ENCODE assay signal across 7 cellular contexts in the genomic region with DNA sequence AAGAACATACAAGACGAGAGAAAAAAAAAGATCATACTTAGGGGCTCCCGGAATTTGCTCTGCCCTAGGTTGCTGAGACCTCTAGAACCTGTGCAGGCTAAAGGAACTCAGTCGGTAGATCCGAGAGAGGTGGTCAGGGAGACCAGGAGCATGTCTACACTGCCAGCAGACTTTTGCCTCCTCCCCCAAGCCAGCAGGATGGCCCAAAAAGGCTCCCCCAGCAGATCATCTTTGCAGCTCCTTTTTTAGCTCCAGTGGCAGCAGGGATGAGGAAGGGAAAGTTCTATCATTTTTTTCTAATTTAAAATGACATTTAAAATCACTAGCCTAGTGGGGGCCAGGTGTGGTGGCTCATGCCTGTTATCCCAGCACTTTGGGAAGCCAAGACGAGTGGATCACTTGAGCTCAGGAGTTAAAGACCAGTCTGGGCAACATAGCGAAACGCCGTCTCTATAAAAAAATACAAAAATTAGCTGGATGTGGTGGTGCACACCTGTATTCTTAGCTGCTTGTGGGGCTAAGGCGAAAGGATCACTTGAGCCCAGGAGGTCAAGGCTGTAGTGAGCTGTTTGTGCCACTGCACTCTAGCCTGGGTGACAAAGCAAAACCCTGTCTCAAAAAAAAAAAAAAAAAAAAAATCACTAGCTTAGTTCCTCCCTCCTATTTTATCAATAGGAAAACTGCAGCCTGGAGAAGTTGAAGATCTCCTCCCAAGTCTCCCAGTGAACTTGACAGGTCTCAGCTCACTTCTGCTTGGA.
DNase-seq lines count a peak whose midpoint lies in the region; ATAC-seq and TF ChIP-seq lines count a peak whose summit lies in the region.

No MANE protein-coding gene starts in this region.

- no peaks in the 10 kb centered on the region for H3K27me3 Mint-ChIP-seq in WTC11 (ENCODE audit: low read depth)

- POLR2A ChIA-PET in WTC11 (lab: Charles Lee), result interaction anchor here (0.5 to 1.4 kb wide), 5 partner anchors 11 to 703 kb away, joined by 3 to 6 read pairs (median 4); no protein-coding TSS in a partner anchor

- H3K36me3 ChIP-seq in HUES48 (ENCODE audit: control insufficient read depth, insufficient read depth, low read length), result no peaks in the 10 kb centered on the region
- H3K36me3 ChIP-seq in left ventricle myocardium inferior, result no peaks in the 10 kb centered on the region

- DNase-seq in WTC11 (ENCODE audit: low spot score) (no peak), left ventricle myocardium inferior (no peak), amygdala (lab: John Stamatoyannopoulos, UW) (no peak), GM03348 (ENCODE audit: low spot score) (no peak)
- no peak for DNase-seq in stimulated activated effector memory CD8-positive, alpha-beta T cell treated with anti-CD3 and anti-CD28 coated beads, Interleukin-12 subunit alpha, Interleukin-12 subunit beta, amount 100 ng/mL, for 72 hours (ENCODE audit: low spot score in 2 of 2)

- H3K36me3 Mint-ChIP-seq in WTC11, result no peaks in the 10 kb centered on the region
- H3K36me3 Mint-ChIP-seq in stimulated activated effector memory CD8-positive, alpha-beta T cell treated with anti-CD3 and anti-CD28 coated beads, Interleukin-12 subunit alpha, Interleukin-12 subunit beta, amount 100 ng/mL, for 72 hours, result peaks cover 11% of the 10 kb centered on the region

- H3K4me1 ChIP-seq in HUES48 (ENCODE audit: control insufficient read depth, insufficient read depth, low read length) (peaks cover 20% of the 10 kb centered on the region), left ventricle myocardium inferior (peaks cover 85% of the 10 kb centered on the region)

- no peak overlapping the region for H3K9ac ChIP-seq in HUES48 (ENCODE audit: low read depth, low read length)

- intact Hi-C loops in left ventricle myocardium inferior (cut with micrococcal nuclease), result no loop called here

- H3K9me3 Mint-ChIP-seq in WTC11, result no peaks in the 10 kb centered on the region
- H3K9me3 Mint-ChIP-seq in stimulated activated effector memory CD8-positive, alpha-beta T cell treated with anti-CD3 and anti-CD28 coated beads, Interleukin-12 subunit alpha, Interleukin-12 subunit beta, amount 100 ng/mL, for 72 hours, result no peaks in the 10 kb centered on the region

- no peak overlapping the region for H3K4me3 Mint-ChIP-seq in WTC11
- peak overlapping the region; percentile 30 for H3K4me3 Mint-ChIP-seq in stimulated activated effector memory CD8-positive, alpha-beta T cell treated with anti-CD3 and anti-CD28 coated beads, Interleukin-12 subunit alpha, Interleukin-12 subunit beta, amount 100 ng/mL, for 72 hours

- H3K27ac Mint-ChIP-seq in WTC11, result peak overlapping the region; percentile 90
- peak overlapping the region; percentile 81 for H3K27ac Mint-ChIP-seq in stimulated activated effector memory CD8-positive, alpha-beta T cell treated with anti-CD3 and anti-CD28 coated beads, Interleukin-12 subunit alpha, Interleukin-12 subunit beta, amount 100 ng/mL, for 72 hours

- peaks cover 40% of the 10 kb centered on the region for H3K4me1 Mint-ChIP-seq in WTC11
- peaks cover 41% of the 10 kb centered on the region for H3K4me1 Mint-ChIP-seq in stimulated activated effector memory CD8-positive, alpha-beta T cell treated with anti-CD3 and anti-CD28 coated beads, Interleukin-12 subunit alpha, Interleukin-12 subunit beta, amount 100 ng/mL, for 72 hours

- H3K27ac ChIP-seq in HUES48 (ENCODE audit: low read depth, low read length) (peak overlapping the region; percentile 65), left ventricle myocardium inferior (replicated peaks) (peak overlapping the region; percentile 75)

- H3K27me3 ChIP-seq in HUES48 (ENCODE audit: control insufficient read depth, insufficient read depth, low read length), result no peaks in the 10 kb centered on the region
- no peaks in the 10 kb centered on the region for H3K27me3 ChIP-seq in left ventricle myocardium inferior (ENCODE audit: low read depth)

- CTCF ChIA-PET in WTC11 (lab: Charles Lee), result interaction anchor here (0.6 to 3.7 kb wide), 10 partner anchors 8 to 1215 kb away, joined by 3 to 18 read pairs (median 4); no protein-coding TSS in a partner anchor

- H3K9me3 ChIP-seq in HUES48 (ENCODE audit: control insufficient read depth, insufficient read depth, low read length) (no peaks in the 10 kb centered on the region), left ventricle myocardium inferior (replicated peaks) (no peaks in the 10 kb centered on the region)

- ATAC-seq in WTC11, result no peak
- no peak for ATAC-seq in stimulated activated effector memory CD8-positive, alpha-beta T cell treated with anti-CD3 and anti-CD28 coated beads, Interleukin-12 subunit alpha, Interleukin-12 subunit beta, amount 100 ng/mL, for 72 hours
- no peak for ATAC-seq in GM18907 (IDR thresholded peaks at IDR 0.05; ENCODE audit: unreplicated experiment)

- TF ChIP-seq CTCF in WTC11 (IDR thresholded peaks at IDR 0.05), result no peak
- no peak for TF ChIP-seq CTCF in left ventricle myocardium inferior (IDR thresholded peaks at IDR 0.05; ENCODE audit: borderline replicate concordance)

- H3K4me3 ChIP-seq in HUES48 (ENCODE audit: low read depth, low read length), result no peak overlapping the region
- H3K4me3 ChIP-seq in left ventricle myocardium inferior, result peak overlapping the region; percentile 41

TF ChIP-seq in WTC11, 78 proteins besides CTCF, POLR2A, EP300 and RAD21:
- TF ChIP-seq HMGA2 (CRISPR knock-in tag; IDR thresholded peaks at IDR 0.05) (no peak), GABPB1 (CRISPR knock-in tag; IDR thresholded peaks at IDR 0.05) (no peak), TEAD1 (CRISPR knock-in tag; IDR thresholded peaks at IDR 0.05) (no peak), NR2C2 (CRISPR knock-in tag; IDR thresholded peaks at IDR 0.05) (no peak), ZNF263 (CRISPR knock-in tag; IDR thresholded peaks at IDR 0.05; ENCODE audit: low read depth) (no peak), NR3C1 (CRISPR knock-in tag; conservative IDR thresholded peaks at IDR 0.05; ENCODE audit: low read depth) (no peak), SP1 (CRISPR knock-in tag; conservative IDR thresholded peaks at IDR 0.05) (no peak), RELA (CRISPR knock-in tag; IDR thresholded peaks at IDR 0.05; ENCODE audit: borderline replicate concordance) (no peak), MYBL2 (CRISPR knock-in tag; IDR thresholded peaks at IDR 0.05) (no peak), SOX15 (CRISPR knock-in tag; IDR thresholded peaks at IDR 0.05) (no peak)
- TF ChIP-seq, protein P1, sequence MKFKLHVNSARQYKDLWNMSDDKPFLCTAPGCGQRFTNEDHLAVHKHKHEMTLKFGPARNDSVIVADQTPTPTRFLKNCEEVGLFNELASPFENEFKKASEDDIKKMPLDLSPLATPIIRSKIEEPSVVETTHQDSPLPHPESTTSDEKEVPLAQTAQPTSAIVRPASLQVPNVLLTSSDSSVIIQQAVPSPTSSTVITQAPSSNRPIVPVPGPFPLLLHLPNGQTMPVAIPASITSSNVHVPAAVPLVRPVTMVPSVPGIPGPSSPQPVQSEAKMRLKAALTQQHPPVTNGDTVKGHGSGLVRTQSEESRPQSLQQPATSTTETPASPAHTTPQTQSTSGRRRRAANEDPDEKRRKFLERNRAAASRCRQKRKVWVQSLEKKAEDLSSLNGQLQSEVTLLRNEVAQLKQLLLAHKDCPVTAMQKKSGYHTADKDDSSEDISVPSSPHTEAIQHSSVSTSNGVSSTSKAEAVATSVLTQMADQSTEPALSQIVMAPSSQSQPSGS (CRISPR knock-in tag; IDR thresholded peaks at IDR 0.05; ENCODE audit: borderline replicate concordance, low read depth), result no peak
- TF ChIP-seq, protein P2, sequence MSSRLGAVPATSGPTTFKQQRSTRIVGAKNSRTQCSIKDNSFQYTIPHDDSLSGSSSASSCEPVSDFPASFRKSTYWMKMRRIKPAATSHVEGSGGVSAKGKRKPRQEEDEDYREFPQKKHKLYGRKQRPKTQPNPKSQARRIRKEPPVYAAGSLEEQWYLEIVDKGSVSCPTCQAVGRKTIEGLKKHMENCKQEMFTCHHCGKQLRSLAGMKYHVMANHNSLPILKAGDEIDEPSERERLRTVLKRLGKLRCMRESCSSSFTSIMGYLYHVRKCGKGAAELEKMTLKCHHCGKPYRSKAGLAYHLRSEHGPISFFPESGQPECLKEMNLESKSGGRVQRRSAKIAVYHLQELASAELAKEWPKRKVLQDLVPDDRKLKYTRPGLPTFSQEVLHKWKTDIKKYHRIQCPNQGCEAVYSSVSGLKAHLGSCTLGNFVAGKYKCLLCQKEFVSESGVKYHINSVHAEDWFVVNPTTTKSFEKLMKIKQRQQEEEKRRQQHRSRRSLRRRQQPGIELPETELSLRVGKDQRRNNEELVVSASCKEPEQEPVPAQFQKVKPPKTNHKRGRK (CRISPR knock-in tag; IDR thresholded peaks at IDR 0.05; ENCODE audit: borderline replicate concordance), result no peak
